Comparison of ENCODE assay signal across 1 cellular context in genomic region chr2:63050186-63050915, GRCh38.
TF ChIP-seq lines count a peak whose summit lies in the region.

Gene OTX1, plus strand, starts transcription at chr2:63050830. Its CDS starts 2,161 bp downstream, at chr2:63052991.

TF ChIP-seq in HEK293, 187 proteins besides CTCF, POLR2A, EP300 and RAD21 (continued from another document and continues in another):
- TF ChIP-seq BCL6B (tag by site-specific recombination; IDR thresholded peaks at IDR 0.05) (no peak), ZNF660 (tag by site-specific recombination; IDR thresholded peaks at IDR 0.05) (peak; percentile 29; the same call in 1 of the 2 replicates), KLF10 (tag by site-specific recombination; IDR thresholded peaks at IDR 0.05) (0 out of 2 replicates have a peak, but pooled peaks have one; percentile 6), ZNF544 (tag by site-specific recombination; IDR thresholded peaks at IDR 0.05) (no peak), FEZF1 (tag by site-specific recombination; IDR thresholded peaks at IDR 0.05) (peak; percentile 39; the same call in 1 of the 2 replicates), ZNF658 (tag by site-specific recombination; IDR thresholded peaks at IDR 0.05) (no peak), ZNF391 (tag by site-specific recombination; IDR thresholded peaks at IDR 0.05; ENCODE audit: borderline replicate concordance, low read depth) (no peak), ZNF112 (tag by site-specific recombination; IDR thresholded peaks at IDR 0.05) (no peak), KLF9 (tag by site-specific recombination; IDR thresholded peaks at IDR 0.05; ENCODE audit: low read depth) (no peak), EGR2 (tag by site-specific recombination; IDR thresholded peaks at IDR 0.05; ENCODE audit: low read depth) (0 out of 2 replicates have a peak, but pooled peaks have one; percentile 28), ZNF335 (tag by site-specific recombination; conservative IDR thresholded peaks at IDR 0.05) (no peak), ZNF747 (tag by site-specific recombination; IDR thresholded peaks at IDR 0.05) (no peak), MEIS1 (CRISPR knock-in tag; IDR thresholded peaks at IDR 0.05; ENCODE audit: borderline replicate concordance) (peak; percentile 68; the same call in 1 of the 2 replicates), ZNF133 (tag by site-specific recombination; IDR thresholded peaks at IDR 0.05) (no peak), ZNF501 (tag by site-specific recombination; IDR thresholded peaks at IDR 0.05) (no peak), ZNF837 (tag by site-specific recombination; IDR thresholded peaks at IDR 0.05) (no peak), ZNF585B (tag by site-specific recombination; IDR thresholded peaks at IDR 0.05) (no peak), ZNF132 (tag by site-specific recombination; IDR thresholded peaks at IDR 0.05; ENCODE audit: borderline replicate concordance) (no peak), ELK4 (IDR thresholded peaks at IDR 0.05; ENCODE audit: borderline replicate concordance, low read depth, low read length) (no peak), ZBTB8A (tag by site-specific recombination; IDR thresholded peaks at IDR 0.05) (peak; percentile 84), ZNF513 (tag by site-specific recombination; IDR thresholded peaks at IDR 0.05) (no peak), SP3 (tag by site-specific recombination; IDR thresholded peaks at IDR 0.05) (peak; percentile 72), ZNF138 (tag by site-specific recombination; IDR thresholded peaks at IDR 0.05; ENCODE audit: borderline replicate concordance) (no peak), BCL11B (tag by site-specific recombination; IDR thresholded peaks at IDR 0.05; ENCODE audit: low read depth) (no peak), ZNF488 (tag by site-specific recombination; IDR thresholded peaks at IDR 0.05) (no peak), ZNF202 (tag by site-specific recombination; IDR thresholded peaks at IDR 0.05; ENCODE audit: borderline replicate concordance) (no peak), GFI1B (tag by site-specific recombination; IDR thresholded peaks at IDR 0.05) (no peak), ZNF16 (tag by site-specific recombination; IDR thresholded peaks at IDR 0.05; ENCODE audit: low read depth) (no peak), ZNF600 (tag by site-specific recombination; IDR thresholded peaks at IDR 0.05) (peak; percentile 19; the same call in 1 of the 2 replicates), ZSCAN4 (tag by site-specific recombination; IDR thresholded peaks at IDR 0.05) (no peak), SP7 (tag by site-specific recombination; IDR thresholded peaks at IDR 0.05) (0 out of 2 replicates have a peak, but pooled peaks have one; percentile 54), ZFHX2 (tag by site-specific recombination; conservative IDR thresholded peaks at IDR 0.05) (peak; percentile 66), ZNF561 (tag by site-specific recombination; IDR thresholded peaks at IDR 0.05; ENCODE audit: borderline replicate concordance) (no peak), KLF7 (tag by site-specific recombination; IDR thresholded peaks at IDR 0.05; ENCODE audit: borderline replicate concordance) (no peak; the same call in 1 of the 2 replicates), ZNF121 (tag by site-specific recombination; IDR thresholded peaks at IDR 0.05) (no peak), ZSCAN18 (tag by site-specific recombination; IDR thresholded peaks at IDR 0.05) (no peak), ZNF510 (tag by site-specific recombination; IDR thresholded peaks at IDR 0.05; ENCODE audit: insufficient replicate concordance) (no peak), ZNF518A (tag by site-specific recombination; conservative IDR thresholded peaks at IDR 0.05; ENCODE audit: low read depth) (no peak), ZBTB20 (tag by site-specific recombination; IDR thresholded peaks at IDR 0.05) (peak; percentile 81), ZNF157 (tag by site-specific recombination; IDR thresholded peaks at IDR 0.05) (no peak), ZNF48 (tag by site-specific recombination; IDR thresholded peaks at IDR 0.05) (no peak), ZNF560 (tag by site-specific recombination; IDR thresholded peaks at IDR 0.05; ENCODE audit: borderline replicate concordance) (no peak), IKZF3 (tag by site-specific recombination; IDR thresholded peaks at IDR 0.05) (peak; percentile 44; the same call in 1 of the 2 replicates), ZNF18 (tag by site-specific recombination; IDR thresholded peaks at IDR 0.05) (no peak), PBX3 (CRISPR knock-in tag; IDR thresholded peaks at IDR 0.05) (peak; percentile 62; the same call in 1 of the 2 replicates), ZNF366 (tag by site-specific recombination; conservative IDR thresholded peaks at IDR 0.05) (no peak), ZBTB1 (tag by site-specific recombination; IDR thresholded peaks at IDR 0.05) (no peak), ZNF341 (tag by site-specific recombination; IDR thresholded peaks at IDR 0.05; ENCODE audit: low read depth) (peak; percentile 70), ZNF37A (tag by site-specific recombination; IDR thresholded peaks at IDR 0.05) (no peak), ZFP41 (tag by site-specific recombination; IDR thresholded peaks at IDR 0.05; ENCODE audit: borderline replicate concordance) (no peak), KLF16 (tag by site-specific recombination; IDR thresholded peaks at IDR 0.05) (no peak), HOXA7 (CRISPR knock-in tag; IDR thresholded peaks at IDR 0.05; ENCODE audit: borderline replicate concordance) (no peak), ZNF701 (tag by site-specific recombination; IDR thresholded peaks at IDR 0.05) (no peak), ZNF140 (tag by site-specific recombination; IDR thresholded peaks at IDR 0.05) (no peak), BCL11A (tag by site-specific recombination; IDR thresholded peaks at IDR 0.05; ENCODE audit: low read depth) (no peak), ZNF558 (tag by site-specific recombination; IDR thresholded peaks at IDR 0.05) (no peak), ZNF555 (tag by site-specific recombination; conservative IDR thresholded peaks at IDR 0.05) (no peak), ZNF354C (tag by site-specific recombination; IDR thresholded peaks at IDR 0.05; ENCODE audit: borderline replicate concordance, low read depth) (no peak), ZBTB48 (tag by site-specific recombination; IDR thresholded peaks at IDR 0.05) (no peak)
